Comparison of ENCODE assay signal across 25 cellular contexts in the genomic region with DNA sequence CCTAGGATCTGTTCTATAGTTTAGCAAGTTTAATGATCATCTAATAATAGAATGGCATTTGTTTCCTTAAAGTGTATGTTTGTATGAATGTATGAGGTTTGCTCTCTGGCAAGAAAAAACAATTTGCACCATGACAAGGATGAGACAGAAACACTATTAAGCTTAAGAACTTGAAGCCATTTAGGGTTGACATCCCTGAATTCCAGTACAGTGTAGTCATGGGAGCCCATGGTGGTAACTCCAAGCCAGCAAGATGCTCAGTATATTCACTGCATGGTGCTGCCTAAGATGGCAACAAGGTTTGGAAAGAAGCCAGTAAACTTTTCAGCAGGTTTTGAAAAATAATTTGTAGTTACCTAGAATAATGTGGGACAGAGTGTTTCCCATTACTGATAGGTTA.
"Had no signal": no experiment of that assay in that cellular context is flagged by ENCODE, and none has a peak within 500 bp of the region (broad histone marks: within the 10 kb centered on the region; RNA-seq: fewer than 3 reads in every experiment).

No MANE protein-coding gene starts in this region.

- H3K36me3 ChIP-seq: heart right ventricle, left lung, ovary, spleen, suprapubic skin, thoracic aorta, tibial artery, uterus had no signal

- H3K4me1 ChIP-seq: heart right ventricle, left lung, spleen, suprapubic skin, tibial artery, uterus had no signal

- H3K4me2 ChIP-seq: hepatocyte had no signal

- H3K79me2 ChIP-seq: hepatocyte had no signal

- H3K36me3 Mint-ChIP-seq: naive thymus-derived CD4-positive, alpha-beta T cell; natural killer cell treated with Interleukin-12 subunit alpha and Interleukin-12 subunit beta and Interleukin-15 and Interleukin-18, amount 100 ng/mL, for 72 hours; stimulated activated effector memory CD8-positive, alpha-beta T cell treated with anti-CD3 and anti-CD28 coated beads, Interleukin-12 subunit alpha, Interleukin-12 subunit beta, amount 100 ng/mL, for 72 hours had no signal

- DNase-seq: heart right ventricle; kidney glomerular epithelial cell; left colon; left lung; midbrain; mucosa of descending colon; naive thymus-derived CD4-positive, alpha-beta T cell; ovary; retina; right cardiac atrium; small intestine; spleen; stimulated activated CD4-positive, alpha-beta T cell treated with anti-CD3 and anti-CD28 coated beads, Interleukin-4, amount 100 ng/mL, for 24 hours; stimulated activated naive CD4-positive, alpha-beta T cell; tibial artery; uterus had no signal

- H3K27ac ChIP-seq: heart right ventricle, hepatocyte, left lung, ovary, spleen, suprapubic skin, thoracic aorta, tibial artery, uterus had no signal

- H3K4me3 ChIP-seq: heart right ventricle, hepatocyte, left lung, lung, mucosa of descending colon, ovary, spleen, suprapubic skin, thoracic aorta, tibial artery, uterus had no signal

- H3K4me1 Mint-ChIP-seq: naive thymus-derived CD4-positive, alpha-beta T cell; stimulated activated effector memory CD8-positive, alpha-beta T cell treated with anti-CD3 and anti-CD28 coated beads, Interleukin-12 subunit alpha, Interleukin-12 subunit beta, amount 100 ng/mL, for 72 hours had no signal

- H3K27me3 ChIP-seq: ovary, suprapubic skin, tibial artery, uterus had no signal

- H3K27ac Mint-ChIP-seq: naive thymus-derived CD4-positive, alpha-beta T cell; natural killer cell treated with Interleukin-12 subunit alpha and Interleukin-12 subunit beta and Interleukin-15 and Interleukin-18, amount 100 ng/mL, for 72 hours; progenitor cell of endocrine pancreas; stimulated activated effector memory CD8-positive, alpha-beta T cell treated with anti-CD3 and anti-CD28 coated beads, Interleukin-12 subunit alpha, Interleukin-12 subunit beta, amount 100 ng/mL, for 72 hours; stimulated activated naive CD8-positive, alpha-beta T cell treated with anti-CD3 and anti-CD28 coated beads, Interleukin-15, Interleukin-2, amounts not matched to agents 100 ng/mL and 50 ng/mL, for 24 hours had no signal

- H3K9me3 Mint-ChIP-seq: naive thymus-derived CD4-positive, alpha-beta T cell; natural killer cell treated with Interleukin-12 subunit alpha and Interleukin-12 subunit beta and Interleukin-15 and Interleukin-18, amount 100 ng/mL, for 72 hours; stimulated activated effector memory CD8-positive, alpha-beta T cell treated with anti-CD3 and anti-CD28 coated beads, Interleukin-12 subunit alpha, Interleukin-12 subunit beta, amount 100 ng/mL, for 72 hours; stimulated activated naive CD8-positive, alpha-beta T cell treated with anti-CD3 and anti-CD28 coated beads, Interleukin-15, Interleukin-2, amounts not matched to agents 100 ng/mL and 50 ng/mL, for 24 hours had no signal

- ATAC-seq: heart right ventricle; left colon; left lung; mucosa of descending colon; naive thymus-derived CD4-positive, alpha-beta T cell; natural killer cell treated with Interleukin-12 subunit alpha and Interleukin-12 subunit beta and Interleukin-15 and Interleukin-18, amount 100 ng/mL, for 72 hours; right cardiac atrium; sciatic nerve; stimulated activated effector memory CD8-positive, alpha-beta T cell treated with anti-CD3 and anti-CD28 coated beads, Interleukin-12 subunit alpha, Interleukin-12 subunit beta, amount 100 ng/mL, for 72 hours had no signal

- H3K4me3 Mint-ChIP-seq: naive thymus-derived CD4-positive, alpha-beta T cell; natural killer cell treated with Interleukin-12 subunit alpha and Interleukin-12 subunit beta and Interleukin-15 and Interleukin-18, amount 100 ng/mL, for 72 hours; stimulated activated effector memory CD8-positive, alpha-beta T cell treated with anti-CD3 and anti-CD28 coated beads, Interleukin-12 subunit alpha, Interleukin-12 subunit beta, amount 100 ng/mL, for 72 hours; stimulated activated naive CD8-positive, alpha-beta T cell treated with anti-CD3 and anti-CD28 coated beads, Interleukin-15, Interleukin-2, amounts not matched to agents 100 ng/mL and 50 ng/mL, for 24 hours had no signal

- H3K9me3 ChIP-seq: heart right ventricle, left lung, mucosa of descending colon, ovary, spleen, suprapubic skin, thoracic aorta, tibial artery, uterus had no signal

- H2AFZ ChIP-seq: hepatocyte had no signal
